In the genomic region with DNA sequence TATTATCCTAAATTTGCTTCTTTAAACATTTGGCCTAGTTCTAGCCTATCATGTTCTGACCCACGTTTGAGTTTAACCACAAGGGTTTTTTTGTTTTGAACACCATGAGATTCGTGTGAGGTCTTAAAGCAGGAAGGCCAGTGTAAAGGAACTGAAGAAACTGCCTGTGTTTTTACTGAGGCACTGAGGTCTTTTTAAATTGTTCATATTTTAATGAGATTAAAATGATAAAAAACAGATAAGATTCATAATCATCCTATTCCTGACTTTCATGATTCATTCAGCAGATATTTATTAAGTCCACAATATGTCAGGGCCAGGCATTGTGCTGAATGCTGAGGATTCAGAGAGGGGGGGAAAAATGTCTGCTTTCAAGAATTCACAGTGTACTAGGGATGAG, we compare ENCODE assay signal across 9 cellular contexts. TPM values are rescaled to one million over a fixed set of nuclear protein-coding genes. Genes with fewer than 3 reads are reported as not detected.
DNase-seq lines count a peak whose midpoint lies in the region; ATAC-seq and TF ChIP-seq lines count a peak whose summit lies in the region.
"Had no signal": no experiment of that assay in that cellular context is flagged by ENCODE, and none has a peak within 500 bp of the region (broad histone marks: within the 10 kb centered on the region; RNA-seq: fewer than 3 reads in every experiment).

No MANE protein-coding gene starts in this region.

- no peak for TF ChIP-seq CTCF in NB4 (IDR thresholded peaks at IDR 0.05; ENCODE audit: low read depth, low read length)
- TF ChIP-seq CTCF in gastrocnemius medialis (IDR thresholded peaks at IDR 0.05 in 4 of 5, conservative IDR thresholded peaks at IDR 0.05 in 1 of 5) = no peak

- peak overlapping the region; percentile 57 for H3K4me3 Mint-ChIP-seq in central memory CD8-positive, alpha-beta T cell

- peak; percentile 30 for ATAC-seq in central memory CD8-positive, alpha-beta T cell (replicated peaks; ENCODE audit: extremely low read depth, poor library complexity, severe bottlenecking)
- no peak for ATAC-seq in gastrocnemius medialis

- H3K27me3 ChIP-seq in gastrocnemius medialis (no peaks in the 10 kb centered on the region), H7 (ENCODE audit: control insufficient read depth, insufficient read depth, low read length) (peaks cover 11% of the 10 kb centered on the region)

- in situ Hi-C loops in gastrocnemius medialis (cut with MboI; ENCODE audit: low sequenced_read_pairs in 4 of 4) = no loop called here

- peaks cover 31% of the 10 kb centered on the region for H3K4me1 Mint-ChIP-seq in central memory CD8-positive, alpha-beta T cell

- peaks cover 18 to 50% of the 10 kb centered on the region in 2 donors for H3K4me1 ChIP-seq in gastrocnemius medialis

- H3K9me3 ChIP-seq in gastrocnemius medialis = no peaks in the 10 kb centered on the region

- peak overlapping the region; percentile 92 to 95 (median 93) for H3K27ac ChIP-seq in gastrocnemius medialis

- TF ChIP-seq POLR2A in NB4 (IDR thresholded peaks at IDR 0.05; ENCODE audit: extremely low read depth, insufficient read length) (no peak), gastrocnemius medialis (IDR thresholded peaks at IDR 0.05) (no peak)

- no peaks in the 10 kb centered on the region for H3K27me3 Mint-ChIP-seq in central memory CD8-positive, alpha-beta T cell

- H3K4me3 ChIP-seq in NB4 (ENCODE audit: low read depth, low read length) (peak overlapping the region; percentile 85), gastrocnemius medialis (no peak overlapping the region), H7 (ENCODE audit: insufficient read depth, low read depth, low read length) (no peak overlapping the region)
- H3K4me3 ChIP-seq: lung had no signal

- H3K27ac Mint-ChIP-seq in central memory CD8-positive, alpha-beta T cell (ENCODE audit: low read depth) = peak overlapping the region; percentile 46

- intact Hi-C loops in gastrocnemius medialis (cut with DNase I; ENCODE audit: low total_unique reads) = no loop called here

- H3K36me3 ChIP-seq in gastrocnemius medialis (no peaks in the 10 kb centered on the region), H7 (replicated peaks; ENCODE audit: control insufficient read depth, insufficient read depth, low read length) (no peaks in the 10 kb centered on the region)

- DNase-seq in NOMO-1 (lab: John Stamatoyannopoulos, UW; ENCODE audit: unreplicated experiment in 2 of 2) = peak; percentile 7 to 18
- DNase-seq in NOMO-1 treated with dmso at 0.1 percent for 144 hours (lab: John Stamatoyannopoulos, UW; ENCODE audit: unreplicated experiment) = no peak
- DNase-seq in NB4 (ENCODE audit: low read depth) = peak; percentile 26
- DNase-seq in central memory CD8-positive, alpha-beta T cell (ENCODE audit: low spot score in 2 of 2) = no peak
- no peak for DNase-seq in gastrocnemius medialis
- no peak for DNase-seq in H7
- no peak for DNase-seq in T1000 (lab: John Stamatoyannopoulos, UW)
- no peak for DNase-seq in stimulated activated CD4-positive, alpha-beta T cell treated with anti-CD3 and anti-CD28 coated beads, Interleukin-2, amount 100 ng/mL, for 48 hours

- no peaks in the 10 kb centered on the region for H3K9me3 Mint-ChIP-seq in central memory CD8-positive, alpha-beta T cell

- H3K36me3 Mint-ChIP-seq in central memory CD8-positive, alpha-beta T cell (ENCODE audit: insufficient read depth) = peaks cover 8% of the 10 kb centered on the region

RNA-seq across cellular contexts. Expression of gene RPS6KA3, which starts 3.2 kb away (rescaled TPM):
- 10 to 100 TPM; 53.1 to 91.0 (median 66.0) TPM for total RNA-seq in gastrocnemius medialis
- total RNA-seq in H7 (2014; rRNA removed; shearing (Covaris generic)) = 8.3 and 12.7 TPM in 2 replicates

Comparison
In these comparisons a context has a peak if more than half of its experiments do, and no peak if none do; other contexts are left out.
1. DNase-seq: peak in NOMO-1 (2 of 2) and NB4 (single experiment); none in NOMO-1 treated with dmso at 0.1 percent for 144 hours (single experiment), central memory CD8-positive, alpha-beta T cell (0 of 2), gastrocnemius medialis (0 of 2), H7 (single experiment), T1000 (single experiment) and stimulated activated CD4-positive, alpha-beta T cell treated with anti-CD3 and anti-CD28 coated beads, Interleukin-2, amount 100 ng/mL, for 48 hours (0 of 2).